Comparison of ENCODE assay signal across 33 cellular contexts in the genomic region with DNA sequence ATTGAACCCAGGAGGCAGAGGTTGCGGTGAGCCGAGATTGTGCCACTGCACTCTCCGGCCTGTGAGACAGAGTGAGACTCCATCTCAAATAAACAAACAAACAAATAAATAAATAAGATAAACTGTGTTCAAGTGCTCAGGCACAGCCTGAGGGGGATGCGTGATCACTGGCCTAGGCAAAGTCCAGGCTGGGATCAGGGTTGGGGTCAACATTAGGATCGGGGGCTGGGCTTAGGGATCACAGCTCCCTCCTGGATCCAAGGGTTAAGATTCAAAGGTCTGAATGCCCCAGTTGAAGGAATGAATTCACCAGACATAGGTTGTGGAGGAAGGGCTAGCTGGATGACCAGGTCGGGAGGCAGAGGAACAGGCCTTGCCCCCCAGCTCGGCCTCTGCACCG. TPM values are rescaled to one million over a fixed set of nuclear protein-coding genes. Genes with fewer than 3 reads are reported as not detected.
"Had no signal": no experiment of that assay in that cellular context is flagged by ENCODE, and none has a peak within 500 bp of the region (broad histone marks: within the 10 kb centered on the region; RNA-seq: fewer than 3 reads in every experiment).

No MANE protein-coding gene starts in this region.

- H3K4me3 ChIP-seq: adrenal gland, body of pancreas, esophagus muscularis mucosa, gastroesophageal sphincter, heart right ventricle had no signal

- H3K27ac Mint-ChIP-seq: activated CD4-positive, alpha-beta memory T cell treated with anti-CD3 and anti-CD28 coated beads for 36 hours; activated CD4-positive, alpha-beta T cell treated with anti-CD3 and anti-CD28 coated beads for 36 hours; activated CD4-positive, alpha-beta T cell treated with anti-CD3 and anti-CD28 coated beads, Interleukin-2, amount 10 ng/mL, durations not matched to agents 24 days and 14 days; activated CD8-positive, alpha-beta memory T cell treated with anti-CD3 and anti-CD28 coated beads, Interleukin-2, amount 10 ng/mL, durations not matched to agents 7 days and 5 days; activated CD8-positive, alpha-beta T cell treated with anti-CD3 and anti-CD28 coated beads, Interleukin-2, amount 10 ng/mL, durations not matched to agents 7 days and 5 days; activated naive CD4-positive, alpha-beta T cell treated with anti-CD3 and anti-CD28 coated beads for 36 hours; activated naive CD4-positive, alpha-beta T cell treated with anti-CD3 and anti-CD28 coated beads, Interleukin-2, amount 50 U/mL, for 24 hours; activated naive CD8-positive, alpha-beta T cell treated with anti-CD3 and anti-CD28 coated beads for 36 hours; activated naive CD8-positive, alpha-beta T cell treated with anti-CD3 and anti-CD28 coated beads, Interleukin-2, amount 50 U/mL, for 24 hours; activated T-helper 1 cell treated with anti-CD3 and anti-CD28 coated beads, Interleukin-12 subunit alpha, Interleukin-12 subunit beta, Interleukin-2, Interleukin-4 antibody, amounts not matched to agents 30 ng/mL and 10 ng/mL and 1 ng/mL, durations not matched to agents 14 hours and 24 hours and 36 hours; activated T-helper 2 cell treated with anti-CD3 and anti-CD28 coated beads, Interferon-gamma antibody, Interleukin-2, Interleukin-4, amounts not matched to agents 10 μg/mL and 5 μg/mL and 100 μg/mL, durations not matched to agents 14 hours and 24 hours and 36 hours; effector memory CD8-positive, alpha-beta T cell had no signal

- H3K9me3 ChIP-seq: adrenal gland, body of pancreas, esophagus muscularis mucosa, gastroesophageal sphincter, heart right ventricle had no signal

- ATAC-seq: activated CD4-positive, alpha-beta T cell treated with anti-CD3 and anti-CD28 coated beads for 36 hours; activated CD8-positive, alpha-beta memory T cell treated with anti-CD3 and anti-CD28 coated beads, Interleukin-2, amount 10 ng/mL, durations not matched to agents 7 days and 5 days; activated CD8-positive, alpha-beta T cell treated with anti-CD3 and anti-CD28 coated beads, Interleukin-2, amount 10 ng/mL, durations not matched to agents 7 days and 5 days; activated naive CD8-positive, alpha-beta T cell treated with anti-CD3 and anti-CD28 coated beads, Interleukin-2, amount 50 U/mL, for 24 hours; body of pancreas; effector memory CD8-positive, alpha-beta T cell; gastroesophageal sphincter; heart right ventricle had no signal

- DNase-seq: activated CD4-positive, alpha-beta memory T cell treated with anti-CD3 and anti-CD28 coated beads for 36 hours; activated CD4-positive, alpha-beta T cell treated with anti-CD3 and anti-CD28 coated beads for 36 hours; activated CD4-positive, alpha-beta T cell treated with anti-CD3 and anti-CD28 coated beads, Interleukin-2, amount 10 ng/mL, durations not matched to agents 24 days and 14 days; activated CD4-positive, CD25-positive, alpha-beta regulatory T cell; activated CD4-positive, CD25-positive, alpha-beta regulatory T cell treated with anti-CD3 and anti-CD28 coated beads, Interleukin-2, amount 50 U/mL, for 72 hours; activated CD8-positive, alpha-beta memory T cell treated with anti-CD3 and anti-CD28 coated beads, Interleukin-2, amount 10 ng/mL, durations not matched to agents 7 days and 5 days; activated CD8-positive, alpha-beta memory T cell treated with anti-CD3 and anti-CD28 coated beads, Interleukin-2, amount 50 U/mL, for 4 hours; activated CD8-positive, alpha-beta T cell treated with anti-CD3 and anti-CD28 coated beads, Interleukin-2, amount 10 ng/mL, durations not matched to agents 7 days and 5 days; activated effector memory CD4-positive, alpha-beta T cell treated with anti-CD3 and anti-CD28 coated beads, Interleukin-2, amount 50 U/mL, for 16 hours; activated naive CD4-positive, alpha-beta T cell treated with anti-CD3 and anti-CD28 coated beads for 36 hours; activated naive CD8-positive, alpha-beta T cell treated with anti-CD3 and anti-CD28 coated beads for 36 hours; activated naive CD8-positive, alpha-beta T cell treated with anti-CD3 and anti-CD28 coated beads, Interleukin-2, amount 50 U/mL, for 24 hours; activated T-cell treated with anti-CD3 and anti-CD28 coated beads, Interleukin-2, amount 50 U/mL, for 1 hour; activated T-cell treated with anti-CD3 and anti-CD28 coated beads, Interleukin-2, amount 50 U/mL, for 48 hours; adrenal gland; amygdala; aorta; body of pancreas; caudate nucleus; cortex of kidney; dermis blood vessel endothelial cell; effector CD4-positive, alpha-beta T cell; effector memory CD8-positive, alpha-beta T cell; erythroblast; foreskin melanocyte; heart right ventricle; T-helper 2 cell had no signal

- H3K27ac ChIP-seq: adrenal gland, body of pancreas, esophagus muscularis mucosa, gastroesophageal sphincter had no signal

- H3K36me3 ChIP-seq: adrenal gland, esophagus muscularis mucosa, gastroesophageal sphincter, heart right ventricle had no signal

- H3K4me3 Mint-ChIP-seq: activated CD4-positive, alpha-beta memory T cell treated with anti-CD3 and anti-CD28 coated beads for 36 hours; activated CD4-positive, alpha-beta T cell treated with anti-CD3 and anti-CD28 coated beads for 36 hours; activated CD4-positive, alpha-beta T cell treated with anti-CD3 and anti-CD28 coated beads, Interleukin-2, amount 10 ng/mL, durations not matched to agents 24 days and 14 days; activated CD8-positive, alpha-beta memory T cell treated with anti-CD3 and anti-CD28 coated beads, Interleukin-2, amount 10 ng/mL, durations not matched to agents 7 days and 5 days; activated CD8-positive, alpha-beta T cell treated with anti-CD3 and anti-CD28 coated beads, Interleukin-2, amount 10 ng/mL, durations not matched to agents 7 days and 5 days; activated naive CD4-positive, alpha-beta T cell treated with anti-CD3 and anti-CD28 coated beads for 36 hours; activated naive CD4-positive, alpha-beta T cell treated with anti-CD3 and anti-CD28 coated beads, Interleukin-2, amount 50 U/mL, for 24 hours; activated naive CD8-positive, alpha-beta T cell treated with anti-CD3 and anti-CD28 coated beads for 36 hours; activated naive CD8-positive, alpha-beta T cell treated with anti-CD3 and anti-CD28 coated beads, Interleukin-2, amount 50 U/mL, for 24 hours; activated T-helper 1 cell treated with anti-CD3 and anti-CD28 coated beads, Interleukin-12 subunit alpha, Interleukin-12 subunit beta, Interleukin-2, Interleukin-4 antibody, amounts not matched to agents 30 ng/mL and 10 ng/mL and 1 ng/mL, durations not matched to agents 14 hours and 24 hours and 36 hours; effector memory CD8-positive, alpha-beta T cell had no signal

- H3K27me3 ChIP-seq: adrenal gland, body of pancreas, heart right ventricle had no signal

- H3K36me3 Mint-ChIP-seq: activated CD4-positive, alpha-beta memory T cell treated with anti-CD3 and anti-CD28 coated beads for 36 hours; activated CD8-positive, alpha-beta memory T cell treated with anti-CD3 and anti-CD28 coated beads, Interleukin-2, amount 10 ng/mL, durations not matched to agents 7 days and 5 days; activated naive CD4-positive, alpha-beta T cell treated with anti-CD3 and anti-CD28 coated beads, Interleukin-2, amount 50 U/mL, for 24 hours; activated naive CD8-positive, alpha-beta T cell treated with anti-CD3 and anti-CD28 coated beads for 36 hours had no signal

- H3K9me3 Mint-ChIP-seq: activated CD4-positive, alpha-beta memory T cell treated with anti-CD3 and anti-CD28 coated beads for 36 hours; activated CD4-positive, alpha-beta T cell treated with anti-CD3 and anti-CD28 coated beads, Interleukin-2, amount 10 ng/mL, durations not matched to agents 24 days and 14 days; activated naive CD4-positive, alpha-beta T cell treated with anti-CD3 and anti-CD28 coated beads for 36 hours; activated naive CD4-positive, alpha-beta T cell treated with anti-CD3 and anti-CD28 coated beads, Interleukin-2, amount 50 U/mL, for 24 hours; activated naive CD8-positive, alpha-beta T cell treated with anti-CD3 and anti-CD28 coated beads for 36 hours; activated naive CD8-positive, alpha-beta T cell treated with anti-CD3 and anti-CD28 coated beads, Interleukin-2, amount 50 U/mL, for 24 hours; activated T-helper 1 cell treated with anti-CD3 and anti-CD28 coated beads, Interleukin-12 subunit alpha, Interleukin-12 subunit beta, Interleukin-2, Interleukin-4 antibody, amounts not matched to agents 30 ng/mL and 10 ng/mL and 1 ng/mL, durations not matched to agents 14 hours and 24 hours and 36 hours; activated T-helper 2 cell treated with anti-CD3 and anti-CD28 coated beads, Interferon-gamma antibody, Interleukin-2, Interleukin-4, amounts not matched to agents 10 μg/mL and 5 μg/mL and 100 μg/mL, durations not matched to agents 14 hours and 24 hours and 36 hours; effector memory CD8-positive, alpha-beta T cell had no signal

RNA-seq across cellular contexts. Expression of gene EXOC3L2, which starts 1.9 kb away (rescaled TPM):
- total RNA-seq: activated CD4-positive, alpha-beta memory T cell treated with anti-CD3 and anti-CD28 coated beads for 36 hours; activated CD4-positive, alpha-beta T cell treated with anti-CD3 and anti-CD28 coated beads for 36 hours; activated CD4-positive, alpha-beta T cell treated with anti-CD3 and anti-CD28 coated beads, Interleukin-2, amount 10 ng/mL, durations not matched to agents 24 days and 14 days; activated CD8-positive, alpha-beta memory T cell treated with anti-CD3 and anti-CD28 coated beads for 36 hours; activated CD8-positive, alpha-beta memory T cell treated with anti-CD3 and anti-CD28 coated beads, Interleukin-2, amount 10 ng/mL, durations not matched to agents 7 days and 5 days; activated CD8-positive, alpha-beta T cell treated with anti-CD3 and anti-CD28 coated beads, Interleukin-2, amount 10 ng/mL, durations not matched to agents 7 days and 5 days; activated naive CD4-positive, alpha-beta T cell treated with anti-CD3 and anti-CD28 coated beads for 36 hours; activated naive CD8-positive, alpha-beta T cell treated with anti-CD3 and anti-CD28 coated beads for 36 hours; activated T-helper 1 cell treated with anti-CD3 and anti-CD28 coated beads, Interleukin-12 subunit alpha, Interleukin-12 subunit beta, Interleukin-2, Interleukin-4 antibody, amounts not matched to agents 30 ng/mL and 10 ng/mL and 1 ng/mL, durations not matched to agents 14 hours and 24 hours and 36 hours; activated T-helper 2 cell treated with anti-CD3 and anti-CD28 coated beads, Interferon-gamma antibody, Interleukin-2, Interleukin-4, amounts not matched to agents 10 μg/mL and 5 μg/mL and 100 μg/mL, durations not matched to agents 14 hours and 24 hours and 36 hours had no signal
